24 cellular contexts compared by ENCODE assay signal in genomic region chr18:49149011-49149410, GRCh38.
"Had no signal": no experiment of that assay in that cellular context is flagged by ENCODE, and none has a peak within 500 bp of the region (broad histone marks: within the 10 kb centered on the region; RNA-seq: fewer than 3 reads in every experiment).

No MANE protein-coding gene starts in this region.

- H3K4me1 ChIP-seq: colonic mucosa, esophagus squamous epithelium, gastrocnemius medialis, heart right ventricle, left lung, lower lobe of right lung had no signal

- H3K36me3 ChIP-seq: colonic mucosa, esophagus squamous epithelium, gastrocnemius medialis, left lung, lower lobe of right lung had no signal

- H3K9me3 ChIP-seq: colonic mucosa, esophagus squamous epithelium, gastrocnemius medialis, lower lobe of right lung had no signal

- ATAC-seq: effector memory CD8-positive, alpha-beta T cell; esophagus mucosa; gastrocnemius medialis; heart right ventricle; left cardiac atrium; left lung; left ventricle myocardium superior; lower lobe of right lung; naive thymus-derived CD4-positive, alpha-beta T cell had no signal

- H3K27me3 Mint-ChIP-seq: dendritic cell treated with granulocyte-macrophage colony-stimulating factor and Interleukin-4, amounts not matched to agents 40 ng/mL and 50 ng/mL, for 4 days; effector memory CD8-positive, alpha-beta T cell; naive thymus-derived CD4-positive, alpha-beta T cell had no signal

- H3K27ac Mint-ChIP-seq: dendritic cell treated with granulocyte-macrophage colony-stimulating factor and Interleukin-4, amounts not matched to agents 40 ng/mL and 50 ng/mL, for 4 days; effector memory CD8-positive, alpha-beta T cell; endodermal cell; naive thymus-derived CD4-positive, alpha-beta T cell had no signal

- H3K27ac ChIP-seq: colonic mucosa, epithelial cell of prostate, esophagus squamous epithelium, gastrocnemius medialis, heart right ventricle, left lung, lower lobe of right lung had no signal

- H3K4me3 Mint-ChIP-seq: dendritic cell treated with granulocyte-macrophage colony-stimulating factor and Interleukin-4, amounts not matched to agents 40 ng/mL and 50 ng/mL, for 4 days; effector memory CD8-positive, alpha-beta T cell; endodermal cell; naive thymus-derived CD4-positive, alpha-beta T cell had no signal

- H3K4me1 Mint-ChIP-seq: endodermal cell; naive thymus-derived CD4-positive, alpha-beta T cell had no signal

- DNase-seq: colonic mucosa; cortex of kidney; effector CD8-positive, alpha-beta T cell; effector memory CD8-positive, alpha-beta T cell; endodermal cell; erythroblast; esophagus squamous epithelium; foreskin fibroblast; foreskin melanocyte; gastrocnemius medialis; glutamatergic neuron; head of caudate nucleus; heart right ventricle; hippocampal formation; left cardiac atrium; left lung; left ventricle myocardium superior; lower lobe of right lung; mesendoderm; midbrain; naive thymus-derived CD4-positive, alpha-beta T cell had no signal

- H3K4me3 ChIP-seq: colonic mucosa, esophagus squamous epithelium, gastrocnemius medialis, heart right ventricle, left lung, lower lobe of right lung had no signal

- H3K27me3 ChIP-seq: colonic mucosa, esophagus squamous epithelium, gastrocnemius medialis, heart right ventricle, left lung had no signal

- H3K9me3 Mint-ChIP-seq: effector memory CD8-positive, alpha-beta T cell had no signal
